ENCODE assay signal across 8 cellular contexts in the genomic region with DNA sequence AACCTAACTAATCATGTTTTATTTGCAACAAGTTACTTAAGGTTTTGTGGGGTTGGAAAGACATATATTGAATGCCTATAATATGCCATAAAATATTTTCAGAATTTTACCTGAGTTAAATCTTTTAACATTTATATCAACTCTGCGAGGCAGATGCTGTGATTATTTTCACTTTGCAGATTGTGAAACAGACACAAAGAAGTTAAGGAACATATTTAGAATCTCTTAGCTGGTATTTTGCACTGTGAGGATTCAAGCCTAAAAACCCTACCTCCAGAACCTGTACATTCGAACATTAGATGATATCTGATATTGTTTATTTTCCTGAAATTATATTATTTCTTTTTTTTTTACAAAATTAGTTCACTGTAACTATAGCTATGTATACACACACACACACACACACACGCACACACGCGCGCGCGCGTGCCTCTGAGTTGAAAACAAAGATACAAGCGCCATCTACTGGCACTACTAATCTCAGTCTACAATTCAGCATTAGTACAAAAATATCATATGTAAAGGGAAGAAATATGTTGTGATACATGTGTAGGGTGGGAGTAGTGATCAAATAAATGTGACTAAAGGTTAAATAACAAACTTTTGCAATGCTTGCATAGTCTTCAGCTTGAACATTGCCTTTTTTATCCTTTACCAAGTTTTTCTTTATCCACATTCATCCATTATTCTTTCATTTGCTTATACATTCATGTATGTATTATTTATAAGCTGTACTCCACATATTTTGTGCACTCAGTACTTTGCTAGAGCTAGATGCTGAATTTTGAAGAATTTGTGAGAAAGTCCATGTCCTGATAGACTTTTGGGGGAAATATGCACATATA.
A peak's percentile ranks its signal among the peaks of the same experiment; 100 is the strongest.
DNase-seq lines count a peak whose midpoint lies in the region; FAIRE-seq and TF ChIP-seq lines count a peak whose summit lies in the region.

No MANE protein-coding gene starts in this region.

- intact Hi-C loops in uterus (cut with DNase I; ENCODE audit: low total_unique reads), result no loop called here

- peak overlapping the region; percentile 47 for H3K9ac ChIP-seq in SK-N-MC (ENCODE audit: insufficient read length)

- no peaks in the 10 kb centered on the region for H3K36me3 ChIP-seq in MG63
- no peaks in the 10 kb centered on the region for H3K36me3 ChIP-seq in SK-N-MC (ENCODE audit: insufficient read depth, low read length)
- no peaks in the 10 kb centered on the region for H3K36me3 ChIP-seq in uterus

- TF ChIP-seq POLR2A in H54 (IDR thresholded peaks at IDR 0.05; ENCODE audit: low read depth, low read length) (no peak), uterus (IDR thresholded peaks at IDR 0.05) (no peak)

- no peaks in the 10 kb centered on the region for H3K4me1 Mint-ChIP-seq in progenitor cell of endocrine pancreas (ENCODE audit: low read depth)

- no peak overlapping the region for H3K4me3 Mint-ChIP-seq in progenitor cell of endocrine pancreas (ENCODE audit: low read depth)

- DNase-seq in ELR (ENCODE audit: low read depth), result peak; percentile 81
- DNase-seq in H54 (ENCODE audit: insufficient read length, low spot score), result no peak
- DNase-seq in MG63, result peak; percentile 78
- DNase-seq in SK-N-MC (ENCODE audit: low read depth, low spot score), result peak; percentile 65
- DNase-seq in activated naive CD4-positive, alpha-beta T cell treated with anti-CD3 and anti-CD28 coated beads, Interleukin-2, amount 50 U/mL, for 16 hours, result peak; percentile 65
- DNase-seq in glomerular visceral epithelial cell (ENCODE audit: extremely low spot score), result peak; percentile 74
- DNase-seq in progenitor cell of endocrine pancreas (ENCODE audit: low spot score, unreplicated experiment), result peak; percentile 32
- peak; percentile 43 to 68 for DNase-seq in uterus

- no peaks in the 10 kb centered on the region for H3K9me3 Mint-ChIP-seq in progenitor cell of endocrine pancreas (ENCODE audit: low read depth)

- TF ChIP-seq CTCF in progenitor cell of endocrine pancreas (IDR thresholded peaks at IDR 0.05; ENCODE audit: unreplicated experiment) (peak; percentile 80), uterus (IDR thresholded peaks at IDR 0.05) (peak in 3 of 4 experiments; percentile 36 to 60 (median 44))

- H3K9me3 ChIP-seq in MG63, result no peaks in the 10 kb centered on the region; the same call in 1 of the 2 replicates
- no peaks in the 10 kb centered on the region for H3K9me3 ChIP-seq in SK-N-MC (ENCODE audit: low read depth, low read length)
- H3K9me3 ChIP-seq in uterus, result no peaks in the 10 kb centered on the region

- H3K27me3 Mint-ChIP-seq in progenitor cell of endocrine pancreas, result no peaks in the 10 kb centered on the region

- H3K27ac ChIP-seq in SK-N-MC (no peak overlapping the region), uterus (no peak overlapping the region)

- FAIRE-seq in H54 (lab: Jason Lieb, UNC), result peak; percentile 36

- no peaks in the 10 kb centered on the region for H3K36me3 Mint-ChIP-seq in progenitor cell of endocrine pancreas (ENCODE audit: insufficient read depth)

- H3K4me3 ChIP-seq in MG63 (peak overlapping the region; percentile 20), SK-N-MC (peak overlapping the region; percentile 60), uterus (peak overlapping the region in 1 of 2 donors; percentile 15)

- H3K4me1 ChIP-seq in uterus, result no peaks in the 10 kb centered on the region

- no peaks in the 10 kb centered on the region for H3K27me3 ChIP-seq in MG63
- H3K27me3 ChIP-seq in uterus, result no peaks in the 10 kb centered on the region

- no peak overlapping the region for H3K27ac Mint-ChIP-seq in progenitor cell of endocrine pancreas
